18 cellular contexts compared by ENCODE assay signal in genomic region chr19:41255171-41255570, GRCh38. TPM values are rescaled to one million over a fixed set of nuclear protein-coding genes. Genes with fewer than 3 reads are reported as not detected.
DNase-seq lines count a peak whose midpoint lies in the region; ATAC-seq and TF ChIP-seq lines count a peak whose summit lies in the region.
"Had no signal": no experiment of that assay in that cellular context is flagged by ENCODE, and none has a peak within 500 bp of the region (broad histone marks: within the 10 kb centered on the region; RNA-seq: fewer than 3 reads in every experiment).

No MANE protein-coding gene starts in this region.

- H3K9ac ChIP-seq in GM23248, result no peak overlapping the region
- H3K9ac ChIP-seq: BLaER1, KMS-11 had no signal

- H3K4me3 ChIP-seq in AG04450 (ENCODE audit: low read depth, low read length) (no peak overlapping the region), GM23248 (no peak overlapping the region)
- H3K4me3 ChIP-seq: BLaER1, GM12878 had no signal

- H3K9me3 Mint-ChIP-seq in activated T-helper 17 cell treated with anti-CD3 and anti-CD28 coated beads, Interleukin-2, amount 50 U/mL, for 72 hours, result no peaks in the 10 kb centered on the region
- no peaks in the 10 kb centered on the region for H3K9me3 Mint-ChIP-seq in nephron progenitor cell
- H3K9me3 Mint-ChIP-seq: CD8-positive, alpha-beta T cell; H9 had no signal

- no peaks in the 10 kb centered on the region for H3K9me2 ChIP-seq in GM23248 (ENCODE audit: insufficient read depth)

- H3K36me3 ChIP-seq in GM23248 (ENCODE audit: low read depth), result peaks cover 96% of the 10 kb centered on the region
- H3K36me3 ChIP-seq: BLaER1 had no signal

- peak overlapping the region; percentile 25 for H3K27ac Mint-ChIP-seq in activated T-helper 17 cell treated with anti-CD3 and anti-CD28 coated beads, Interleukin-2, amount 50 U/mL, for 72 hours
- H3K27ac Mint-ChIP-seq in nephron progenitor cell, result peak overlapping the region; percentile 27
- H3K27ac Mint-ChIP-seq: CD8-positive, alpha-beta T cell; H9 had no signal

- CTCF ChIA-PET in AG04450 (lab: Charles Lee), result no interaction called here

- H3F3A ChIP-seq in GM23248 (ENCODE audit: insufficient read depth), result peaks cover 91% of the 10 kb centered on the region

- no peaks in the 10 kb centered on the region for H3K4me1 ChIP-seq in GM23248 (ENCODE audit: insufficient read depth)
- H3K4me1 ChIP-seq: BLaER1 had no signal

- no peak overlapping the region for H3K4me2 ChIP-seq in GM23248 (ENCODE audit: unreplicated experiment)
- H3K4me2 ChIP-seq: BLaER1, KMS-11 had no signal

- no peaks in the 10 kb centered on the region for H4K20me1 ChIP-seq in GM23248 (ENCODE audit: insufficient read depth)
- H4K20me1 ChIP-seq: BLaER1 had no signal

- H3K36me3 Mint-ChIP-seq in activated T-helper 17 cell treated with anti-CD3 and anti-CD28 coated beads, Interleukin-2, amount 50 U/mL, for 72 hours (ENCODE audit: low read depth), result no peaks in the 10 kb centered on the region
- H3K36me3 Mint-ChIP-seq in nephron progenitor cell (ENCODE audit: low read depth), result peaks cover 60% of the 10 kb centered on the region
- H3K36me3 Mint-ChIP-seq: CD8-positive, alpha-beta T cell had no signal

- POLR2A ChIA-PET in AG04450 (lab: Yijun Ruan, JAX), result interaction anchor here (0.6 to 1.3 kb wide), 3 partner anchors 29 to 100 kb away, joined by 3 to 5 read pairs (median 3); partner anchors contain the start of gene AXL

- no peak overlapping the region for H3K4me3 Mint-ChIP-seq in activated T-helper 17 cell treated with anti-CD3 and anti-CD28 coated beads, Interleukin-2, amount 50 U/mL, for 72 hours
- H3K4me3 Mint-ChIP-seq in nephron progenitor cell, result no peak overlapping the region
- H3K4me3 Mint-ChIP-seq: CD8-positive, alpha-beta T cell; H9 had no signal

- peaks cover 3% of the 10 kb centered on the region for H3K27me3 Mint-ChIP-seq in activated T-helper 17 cell treated with anti-CD3 and anti-CD28 coated beads, Interleukin-2, amount 50 U/mL, for 72 hours
- H3K27me3 Mint-ChIP-seq in nephron progenitor cell (ENCODE audit: low read depth, poor library complexity), result no peaks in the 10 kb centered on the region

- H3K4me1 Mint-ChIP-seq in activated T-helper 17 cell treated with anti-CD3 and anti-CD28 coated beads, Interleukin-2, amount 50 U/mL, for 72 hours, result no peaks in the 10 kb centered on the region
- peaks cover 14% of the 10 kb centered on the region for H3K4me1 Mint-ChIP-seq in nephron progenitor cell
- H3K4me1 Mint-ChIP-seq: H9 had no signal

- H3K27ac ChIP-seq in AG04450 (ENCODE audit: low read depth, low read length), result peak overlapping the region; percentile 47
- peak overlapping the region; percentile 15; the same call in 1 of the 2 replicates for H3K27ac ChIP-seq in GM23248
- H3K27ac ChIP-seq: BLaER1, KMS-11 had no signal

- in situ Hi-C loops in GM23248 (cut with MboI), result no loop called here

- DNase-seq in AG04450 (ENCODE audit: low read depth, low spot score) (no peak), GM23248 (no peak), nephron progenitor cell (no peak), activated gamma-delta T cell (lab: John Stamatoyannopoulos, UW) (no peak), HUDEP-2 (lab: John Stamatoyannopoulos, UW; ENCODE audit: unreplicated experiment in 76 of 76) (no peak), DMS114 treated with DMSO at 0.1 percent for 48 hours (lab: John Stamatoyannopoulos, UW; ENCODE audit: unreplicated experiment) (no peak)
- no peak for DNase-seq in stimulated activated CD4-positive, alpha-beta T cell treated with anti-CD3 and anti-CD28 coated beads, Interleukin-12 subunit alpha, Interleukin-12 subunit beta, amount 100 ng/mL, for 4 hours
- DNase-seq: Calu3; CD8-positive, alpha-beta T cell; DMS53; DND-41; EL; H9 had no signal

- H3K9me3 ChIP-seq in AG04450 (ENCODE audit: control insufficient read depth, insufficient read depth, low read length) (no peaks in the 10 kb centered on the region), GM23248 (ENCODE audit: low read depth) (no peaks in the 10 kb centered on the region)
- H3K9me3 ChIP-seq: BLaER1 had no signal

- TF ChIP-seq CTCF in AG04450 (IDR thresholded peaks at IDR 0.05; ENCODE audit: low read depth, low read length) (no peak), nephron progenitor cell (IDR thresholded peaks at IDR 0.05) (no peak)

- no peak for ATAC-seq in activated T-helper 17 cell treated with anti-CD3 and anti-CD28 coated beads, Interleukin-2, amount 50 U/mL, for 72 hours (replicated peaks)
- ATAC-seq: CD8-positive, alpha-beta T cell; GM12878; HepG2 had no signal

- H2AFZ ChIP-seq in GM23248, result no peak overlapping the region

- H3K79me2 ChIP-seq in GM23248 (ENCODE audit: insufficient read depth), result peaks cover 28% of the 10 kb centered on the region

- H3K27me3 ChIP-seq in AG04450 (ENCODE audit: control insufficient read depth, insufficient read depth, low read length), result no peaks in the 10 kb centered on the region
- H3K27me3 ChIP-seq in GM23248 (replicated peaks; ENCODE audit: insufficient read depth), result no peaks in the 10 kb centered on the region
- H3K27me3 ChIP-seq: BLaER1 had no signal

RNA-seq across cellular contexts. Expression of gene HNRNPUL1, which starts 9.0 kb away (rescaled TPM):
- polyA plus RNA-seq in AG04450 (2011; rRNA removed) (42.3 and 56.3 TPM in 2 replicates), GM23248 (2016; fragmentation: Nextera tagmentation; extraction: Ambion mirVana) (105 and 112 TPM in 2 replicates)
- 46.2 and 51.8 TPM in 2 replicates for polyA minus RNA-seq in AG04450 (2011; rRNA and poly(A)+ RNA removed)
- 107 and 111 TPM in 2 replicates for total RNA-seq in GM23248 (2014; rRNA removed; shearing (Covaris generic))
- 100 to 1,000 TPM; 324 to 357 TPM for total RNA-seq in activated T-helper 17 cell treated with anti-CD3 and anti-CD28 coated beads, Interleukin-2, amount 50 U/mL, for 72 hours

RNA-seq across cellular contexts. Expression of gene AXL, which starts 36.1 kb away (rescaled TPM):
- 210 and 212 TPM in 2 replicates for polyA plus RNA-seq in AG04450 (2011; rRNA removed)
- 770 and 1,073 TPM in 2 replicates for polyA minus RNA-seq in AG04450 (2011; rRNA and poly(A)+ RNA removed)
- total RNA-seq in GM23248 (2014; rRNA removed; shearing (Covaris generic)), result 401 and 421 TPM in 2 replicates
- 340 and 348 TPM in 2 replicates for polyA plus RNA-seq in GM23248 (2016; fragmentation: Nextera tagmentation; extraction: Ambion mirVana)
- 1 to 10 TPM in 1 of 2 donors, under 1 TPM in 1; 0.04 to 2.3 TPM for total RNA-seq in activated T-helper 17 cell treated with anti-CD3 and anti-CD28 coated beads, Interleukin-2, amount 50 U/mL, for 72 hours

RNA-seq across cellular contexts. Expression of gene CCDC97, which starts 54.8 kb away (rescaled TPM):
- polyA plus RNA-seq in AG04450 (2011; rRNA removed), result 8.5 and 9.3 TPM in 2 replicates
- 14.0 and 15.8 TPM in 2 replicates for polyA minus RNA-seq in AG04450 (2011; rRNA and poly(A)+ RNA removed)
- 5.2 and 5.9 TPM in 2 replicates for total RNA-seq in GM23248 (2014; rRNA removed; shearing (Covaris generic))
- polyA plus RNA-seq in GM23248 (2016; fragmentation: Nextera tagmentation; extraction: Ambion mirVana), result 11.4 and 12.3 TPM in 2 replicates
- 10 to 100 TPM; 35.1 to 40.9 TPM for total RNA-seq in activated T-helper 17 cell treated with anti-CD3 and anti-CD28 coated beads, Interleukin-2, amount 50 U/mL, for 72 hours

Comparison
In these comparisons a context has a peak if more than half of its experiments do, and no peak if none do; other contexts are left out.
1. RNA of gene AXL, which starts 36.1 kb away (total RNA-seq): 401 to 421 TPM in GM23248; 0.04 to 2.3 TPM in activated T-helper 17 cell treated with anti-CD3 and anti-CD28 coated beads, Interleukin-2, amount 50 U/mL, for 72 hours; every median in the first group is over 100 times any median in the second.